Comparison of ENCODE assay signal across 24 cellular contexts in the genomic region with DNA sequence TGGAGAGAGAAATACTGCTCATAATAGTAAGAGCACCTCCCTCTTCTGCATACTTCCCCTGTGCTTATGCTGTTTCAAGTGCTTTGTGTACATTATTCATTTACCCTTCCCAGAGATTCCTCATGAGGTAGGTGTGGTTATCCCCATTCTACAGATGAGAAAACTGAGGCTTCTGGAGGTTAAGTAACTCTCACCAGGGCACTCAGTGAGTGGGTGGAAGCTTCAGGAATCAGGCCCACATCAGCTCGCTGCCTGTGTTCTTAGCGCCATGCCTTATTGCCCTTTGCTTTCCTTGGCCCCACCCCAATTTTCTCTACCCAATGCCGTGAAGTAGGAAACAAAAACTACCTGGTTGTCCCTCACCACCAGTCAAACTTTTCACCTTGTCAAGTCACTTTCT. TPM values are rescaled to one million over a fixed set of nuclear protein-coding genes. Genes with fewer than 3 reads are reported as not detected.
DNase-seq lines count a peak whose midpoint lies in the region; ATAC-seq, FAIRE-seq and TF ChIP-seq lines count a peak whose summit lies in the region.
"Had no signal": no experiment of that assay in that cellular context is flagged by ENCODE, and none has a peak within 500 bp of the region (broad histone marks: within the 10 kb centered on the region; RNA-seq: fewer than 3 reads in every experiment).

No MANE protein-coding gene starts in this region.

- no peak for DNase-seq in HepG2 (ENCODE audit: low spot score)
- DNase-seq in right lobe of liver: no peak
- peak; percentile 12 for DNase-seq in sciatic nerve (ENCODE audit: low spot score)
- DNase-seq in thyroid gland: peak; percentile 59 to 66
- DNase-seq in effector CD4-positive, alpha-beta T cell: no peak
- DNase-seq in NCI-H1930 (lab: John Stamatoyannopoulos, UW): no peak
- DNase-seq: BE2C; CD4-positive, alpha-beta T cell; CD8-positive, alpha-beta memory T cell; DMS 273 treated with DMSO at 0.1 percent for 48 hours; DMS79; GF-D8; H9 had no signal

- H3K9ac ChIP-seq in HepG2 (ENCODE audit: insufficient read depth, low read depth, low read length): no peak overlapping the region
- H3K9ac ChIP-seq: BLaER1 treated with 17β-estradiol and CSF1 and Interleukin-3, amounts not matched to agents 10 nM and 100 nM had no signal

- H3K36me3 ChIP-seq in HepG2 (replicated peaks in 1 of 2; ENCODE audit: control insufficient read depth in 1 of 2, insufficient read depth in 2 of 2, low read length in 2 of 2): no peaks in the 10 kb centered on the region
- no peaks in the 10 kb centered on the region for H3K36me3 ChIP-seq in right lobe of liver
- no peaks in the 10 kb centered on the region for H3K36me3 ChIP-seq in thyroid gland
- H3K36me3 ChIP-seq: BE2C had no signal

- H3K27ac ChIP-seq in HepG2 (ENCODE audit: extremely low read length, insufficient read depth, low read length): no peak overlapping the region
- no peak overlapping the region for H3K27ac ChIP-seq in right lobe of liver
- H3K27ac ChIP-seq in thyroid gland: peak overlapping the region in 2 of 3 donors; percentile 40 to 64
- H3K27ac ChIP-seq: 22Rv1; BLaER1 treated with 17β-estradiol and CSF1 and Interleukin-3, amounts not matched to agents 10 nM and 100 nM had no signal

- H3K9me3 ChIP-seq in HepG2 (ENCODE audit: low read length) (no peaks in the 10 kb centered on the region), right lobe of liver (no peaks in the 10 kb centered on the region), thyroid gland (no peaks in the 10 kb centered on the region)
- H3K9me3 ChIP-seq: BE2C had no signal

- H3K27me3 ChIP-seq in HepG2 (ENCODE audit: control insufficient read depth in 1 of 2, insufficient read depth in 2 of 2, low read length in 2 of 2) (peaks cover under 1 to 14% of the 10 kb centered on the region in 2 experiments; a peak in 3 of 5 replicates), right lobe of liver (no peaks in the 10 kb centered on the region), thyroid gland (no peaks in the 10 kb centered on the region)
- H3K27me3 ChIP-seq: BE2C had no signal

- TF ChIP-seq EP300 in HepG2 (IDR thresholded peaks at IDR 0.05; ENCODE audit: low read depth in 2 of 2, low read length in 2 of 2) (no peak), HepG2 (CRISPR knock-in tag; IDR thresholded peaks at IDR 0.05; ENCODE audit: borderline replicate concordance) (no peak)

- POLR2A ChIA-PET in HepG2 (lab: Yijun Ruan, JAX): no interaction called here

- no peaks in the 10 kb centered on the region for H4K20me1 ChIP-seq in HepG2 (ENCODE audit: insufficient read depth, low read length)
- H4K20me1 ChIP-seq: BLaER1 treated with 17β-estradiol and CSF1 and Interleukin-3, amounts not matched to agents 10 nM and 100 nM had no signal

- FAIRE-seq in HepG2 (lab: Jason Lieb, UNC): no peak
- FAIRE-seq: A204.1, D721Med, GM12891, GM18507 had no signal

- no peak overlapping the region for H3K4me2 ChIP-seq in HepG2 (ENCODE audit: low read depth, low read length)
- H3K4me2 ChIP-seq: BLaER1 treated with 17β-estradiol and CSF1 and Interleukin-3, amounts not matched to agents 10 nM and 100 nM; GM23338 had no signal

- no peak for ATAC-seq in HepG2
- ATAC-seq in right lobe of liver: no peak
- no peak for ATAC-seq in sciatic nerve
- ATAC-seq: GM23338, HCT116 had no signal

- no peak for TF ChIP-seq POLR2A in HepG2 (IDR thresholded peaks at IDR 0.05; ENCODE audit: insufficient read depth in 1 of 2, low read depth in 2 of 2, low read length in 2 of 2)
- TF ChIP-seq POLR2A in right lobe of liver (IDR thresholded peaks at IDR 0.05): no peak
- TF ChIP-seq POLR2A in thyroid gland (IDR thresholded peaks at IDR 0.05): peak in 1 of 2 donors; percentile 24

- intact Hi-C loops in HepG2 (cut with micrococcal nuclease; ENCODE audit: unreplicated experiment): no loop called here
- intact Hi-C loops in right lobe of liver (cut with DNase I): loop anchor here in 1 of 2 donors (10.0 kb wide), 1 partner anchor 79 kb away; no protein-coding TSS in a partner anchor
- intact Hi-C loops in sciatic nerve (cut with DNase I): no loop called here
- intact Hi-C loops in thyroid gland (cut with DNase I): loop anchor here (5.0 to 10.0 kb wide), 2 partner anchors 72 to 389 kb away; no protein-coding TSS in a partner anchor

- H3K4me3 ChIP-seq in HepG2 (replicated peaks in 1 of 3; ENCODE audit: insufficient read depth in 1 of 3, low read depth in 2 of 3, low read length in 3 of 3): no peak overlapping the region
- H3K4me3 ChIP-seq in right lobe of liver: no peak overlapping the region
- no peak overlapping the region for H3K4me3 ChIP-seq in thyroid gland (replicated peaks in 1 of 3)
- H3K4me3 ChIP-seq: BLaER1 treated with 17β-estradiol and CSF1 and Interleukin-3, amounts not matched to agents 10 nM and 100 nM; GM23338 had no signal

- H3K79me2 ChIP-seq in HepG2 (ENCODE audit: insufficient read depth, low read length): no peaks in the 10 kb centered on the region

- no peak overlapping the region for H2AFZ ChIP-seq in HepG2 (ENCODE audit: low read length)
- H2AFZ ChIP-seq: GM23338 had no signal

- TF ChIP-seq CTCF in HepG2 (CRISPR knock-in tag; IDR thresholded peaks at IDR 0.05) (no peak), right lobe of liver (IDR thresholded peaks at IDR 0.05) (no peak), thyroid gland (IDR thresholded peaks at IDR 0.05) (no peak)

- H3K4me1 ChIP-seq in HepG2 (ENCODE audit: insufficient read depth, low read length) (peaks cover 10% of the 10 kb centered on the region), right lobe of liver (peaks cover 0 to 18% (median 0%) of the 10 kb centered on the region in 4 donors), thyroid gland (peaks cover 17 to 38% of the 10 kb centered on the region in 2 donors)

- TF ChIP-seq RAD21 in HepG2 (CRISPR knock-in tag; IDR thresholded peaks at IDR 0.05): no peak

- in situ Hi-C loops in HepG2 (cut with HindIII; ENCODE audit: extremely low pct_ligation_motif_present, low pct_unique_long_range_greater_than_20kb): no loop called here

- CTCF ChIA-PET in HepG2 (lab: Yijun Ruan, JAX; ENCODE audit: low intra/inter-chr PET ratio, low total read pairs): no interaction called here

- WGBS in HepG2 (ENCODE audit: low lambda C conversion rate): 42% methylated on average over 3 of the region's 3 CpGs
- WGBS in right lobe of liver (ENCODE audit: insufficient coverage, low coverage, low lambda C conversion rate, missing lambda C conversion rate): 83% methylated on average over 3 of the region's 3 CpGs
- whole genome bisulfite sequencing in thyroid gland, 2 donors: 44 to 60% methylated on average over 3 of the region's 3 CpGs

- no TSS peak for BruUV-seq in HepG2 (replicated peaks; lab: Mats Ljungman, UMichigan)

RNA-seq across cellular contexts. Expression of gene ITGB3, which starts 18.1 kb away (rescaled TPM):
- total RNA-seq in HepG2 (2016; rRNA removed; fragmentation: Illumina TruSeq; extraction: Trizol): 0.15 and 0.31 TPM in 2 replicates
- total RNA-seq in HepG2 (2016; cell fraction: cytosol; rRNA removed; fragmentation: Illumina TruSeq; extraction: Trizol; ENCODE audit: low read depth): not detected in 2 replicates
- total RNA-seq in HepG2 (2016; cell fraction: insoluble cytoplasmic fraction; rRNA removed; fragmentation: Illumina TruSeq; extraction: Trizol): 0.31 and 0.37 TPM in 2 replicates
- not detected in 2 replicates for total RNA-seq in HepG2 (2016; cell fraction: membrane; rRNA removed; fragmentation: Illumina TruSeq; extraction: Trizol)
- 0.41 and 0.50 TPM in 2 replicates for total RNA-seq in HepG2 (2016; cell fraction: nucleus; rRNA removed; fragmentation: Illumina TruSeq; extraction: Trizol)
- 0.09 and 0.10 TPM in 2 replicates for polyA plus RNA-seq in HepG2 (2011; rRNA removed)
- 0.07 and 0.09 TPM in 2 replicates for polyA plus RNA-seq in HepG2 (2011; cell fraction: cytosol; rRNA removed)
- polyA plus RNA-seq in HepG2 (2011; cell fraction: nucleus; rRNA removed): 0.14 TPM in 2 replicates
- polyA plus RNA-seq in HepG2 (2012): not detected in 2 replicates
- polyA plus RNA-seq in HepG2 (2016; cell fraction: cytosol; fragmentation: Illumina TruSeq; extraction: Trizol; ENCODE audit: low read depth): not detected in 2 replicates
- polyA plus RNA-seq in HepG2 (2016; cell fraction: insoluble cytoplasmic fraction; fragmentation: Illumina TruSeq; extraction: Trizol; ENCODE audit: low read depth): 0.07 TPM in 1 of 2 replicates, not detected in the other
- not detected in 2 replicates for polyA plus RNA-seq in HepG2 (2016; cell fraction: membrane; fragmentation: Illumina TruSeq; extraction: Trizol; ENCODE audit: low read depth)
- polyA plus RNA-seq in HepG2 (2016; cell fraction: nucleus; fragmentation: Illumina TruSeq; extraction: Trizol; ENCODE audit: insufficient read depth, low read depth): 0.15 TPM in 1 of 2 replicates, not detected in the other
- polyA minus RNA-seq in HepG2 (2011; rRNA and poly(A)+ RNA removed; ENCODE audit: low replicate concordance): 0.82 TPM in 1 of 2 replicates, not detected in the other
- polyA minus RNA-seq in HepG2 (2011; cell fraction: cytosol; rRNA and poly(A)+ RNA removed): not detected in 2 replicates
- 0.12 TPM in 1 of 2 replicates, not detected in the other for polyA minus RNA-seq in HepG2 (2011; cell fraction: nucleus; rRNA and poly(A)+ RNA removed)
- total RNA-seq in right lobe of liver: 1 to 10 TPM; 2.2 to 8.0 (median 4.8) TPM
- total RNA-seq in sciatic nerve: 30.2 TPM
- total RNA-seq in thyroid gland: 100 to 1,000 TPM; 102 to 260 (median 149) TPM
- total RNA-seq: G401, H9 had no signal
- polyA plus RNA-seq: CD8-positive, alpha-beta memory T cell; GM23338 had no signal

RNA-seq across cellular contexts. Expression of gene MYL4, which starts 26.4 kb away (rescaled TPM):
- total RNA-seq in HepG2 (2016; rRNA removed; fragmentation: Illumina TruSeq; extraction: Trizol): not detected in 2 replicates
- not detected in 2 replicates for total RNA-seq in HepG2 (2016; cell fraction: cytosol; rRNA removed; fragmentation: Illumina TruSeq; extraction: Trizol; ENCODE audit: low read depth)
- total RNA-seq in HepG2 (2016; cell fraction: insoluble cytoplasmic fraction; rRNA removed; fragmentation: Illumina TruSeq; extraction: Trizol): not detected in 2 replicates
- not detected in 2 replicates for total RNA-seq in HepG2 (2016; cell fraction: membrane; rRNA removed; fragmentation: Illumina TruSeq; extraction: Trizol)
- not detected in 2 replicates for total RNA-seq in HepG2 (2016; cell fraction: nucleus; rRNA removed; fragmentation: Illumina TruSeq; extraction: Trizol)
- polyA plus RNA-seq in HepG2 (2011; rRNA removed): 0.13 TPM in 1 of 2 replicates, not detected in the other
- 0.11 and 0.17 TPM in 2 replicates for polyA plus RNA-seq in HepG2 (2011; cell fraction: cytosol; rRNA removed)
- polyA plus RNA-seq in HepG2 (2011; cell fraction: nucleus; rRNA removed): not detected in 2 replicates
- polyA plus RNA-seq in HepG2 (2012): not detected in 2 replicates
- polyA plus RNA-seq in HepG2 (2016; cell fraction: cytosol; fragmentation: Illumina TruSeq; extraction: Trizol; ENCODE audit: low read depth): not detected in 2 replicates
- 0.27 TPM in 1 of 2 replicates, not detected in the other for polyA plus RNA-seq in HepG2 (2016; cell fraction: insoluble cytoplasmic fraction; fragmentation: Illumina TruSeq; extraction: Trizol; ENCODE audit: low read depth)
- not detected in 2 replicates for polyA plus RNA-seq in HepG2 (2016; cell fraction: membrane; fragmentation: Illumina TruSeq; extraction: Trizol; ENCODE audit: low read depth)
- not detected in 2 replicates for polyA plus RNA-seq in HepG2 (2016; cell fraction: nucleus; fragmentation: Illumina TruSeq; extraction: Trizol; ENCODE audit: insufficient read depth, low read depth)
- 0.42 and 1.4 TPM in 2 replicates for polyA minus RNA-seq in HepG2 (2011; rRNA and poly(A)+ RNA removed; ENCODE audit: low replicate concordance)
- polyA minus RNA-seq in HepG2 (2011; cell fraction: cytosol; rRNA and poly(A)+ RNA removed): not detected in 2 replicates
- not detected in 2 replicates for polyA minus RNA-seq in HepG2 (2011; cell fraction: nucleus; rRNA and poly(A)+ RNA removed)
- total RNA-seq in right lobe of liver: under 1 TPM in 4 of 6 experiments, not detected in 2; 0.42 to 0.80 (median 0.58) TPM
- 3.9 TPM for total RNA-seq in sciatic nerve
- 10 to 100 TPM in 1 of 4 donors, 1 to 10 TPM in 3; 5.2 to 11.0 (median 6.2) TPM for total RNA-seq in thyroid gland
- total RNA-seq: CD4-positive, alpha-beta T cell; CD8-positive, alpha-beta memory T cell; Daoy; G401; GM23338 had no signal
- polyA plus RNA-seq: CD14-positive monocyte; CD8-positive, alpha-beta memory T cell had no signal

RNA-seq across cellular contexts. Expression of gene CDC27, which starts 46.4 kb away (rescaled TPM):
- total RNA-seq in HepG2 (2016; rRNA removed; fragmentation: Illumina TruSeq; extraction: Trizol) (102 and 162 TPM in 2 replicates), right lobe of liver (10 to 100 TPM; 27.5 to 50.4 (median 32.9) TPM), sciatic nerve (129 TPM), thyroid gland (100 to 1,000 TPM; 124 to 195 (median 181) TPM)
- total RNA-seq in HepG2 (2016; cell fraction: cytosol; rRNA removed; fragmentation: Illumina TruSeq; extraction: Trizol; ENCODE audit: low read depth): 15.6 and 16.5 TPM in 2 replicates
- 94.8 and 180 TPM in 2 replicates for total RNA-seq in HepG2 (2016; cell fraction: insoluble cytoplasmic fraction; rRNA removed; fragmentation: Illumina TruSeq; extraction: Trizol)
- total RNA-seq in HepG2 (2016; cell fraction: membrane; rRNA removed; fragmentation: Illumina TruSeq; extraction: Trizol): 45.9 and 57.6 TPM in 2 replicates
- total RNA-seq in HepG2 (2016; cell fraction: nucleus; rRNA removed; fragmentation: Illumina TruSeq; extraction: Trizol): 66.9 and 67.5 TPM in 2 replicates
- 55.9 and 80.7 TPM in 2 replicates for polyA plus RNA-seq in HepG2 (2011; rRNA removed)
- 39.5 and 46.1 TPM in 2 replicates for polyA plus RNA-seq in HepG2 (2011; cell fraction: cytosol; rRNA removed)
- 54.9 and 64.9 TPM in 2 replicates for polyA plus RNA-seq in HepG2 (2011; cell fraction: nucleus; rRNA removed)
- 45.5 and 46.6 TPM in 2 replicates for polyA plus RNA-seq in HepG2 (2012)
- 4.4 and 5.4 TPM in 2 replicates for polyA plus RNA-seq in HepG2 (2016; cell fraction: cytosol; fragmentation: Illumina TruSeq; extraction: Trizol; ENCODE audit: low read depth)
- polyA plus RNA-seq in HepG2 (2016; cell fraction: insoluble cytoplasmic fraction; fragmentation: Illumina TruSeq; extraction: Trizol; ENCODE audit: low read depth): 124 and 138 TPM in 2 replicates
- polyA plus RNA-seq in HepG2 (2016; cell fraction: membrane; fragmentation: Illumina TruSeq; extraction: Trizol; ENCODE audit: low read depth): 16.5 and 20.8 TPM in 2 replicates
- polyA plus RNA-seq in HepG2 (2016; cell fraction: nucleus; fragmentation: Illumina TruSeq; extraction: Trizol; ENCODE audit: insufficient read depth, low read depth): 88.5 and 91.4 TPM in 2 replicates
- 105 and 134 TPM in 2 replicates for polyA minus RNA-seq in HepG2 (2011; rRNA and poly(A)+ RNA removed; ENCODE audit: low replicate concordance)
- polyA minus RNA-seq in HepG2 (2011; cell fraction: cytosol; rRNA and poly(A)+ RNA removed): 70.2 and 86.9 TPM in 2 replicates
- polyA minus RNA-seq in HepG2 (2011; cell fraction: nucleus; rRNA and poly(A)+ RNA removed): 68.6 and 73.8 TPM in 2 replicates

Comparison
In these comparisons a context has a peak if more than half of its experiments do, and no peak if none do; other contexts are left out.
1. DNase-seq: peak in sciatic nerve (single experiment) and thyroid gland (2 of 2); none in HepG2 (single experiment), right lobe of liver (0 of 3), effector CD4-positive, alpha-beta T cell (single experiment) and NCI-H1930 (0 of 2).
2. H3K27ac ChIP-seq: peak in thyroid gland (2 of 3); none in HepG2 (single experiment) and right lobe of liver (0 of 3).